In the genomic region with DNA sequence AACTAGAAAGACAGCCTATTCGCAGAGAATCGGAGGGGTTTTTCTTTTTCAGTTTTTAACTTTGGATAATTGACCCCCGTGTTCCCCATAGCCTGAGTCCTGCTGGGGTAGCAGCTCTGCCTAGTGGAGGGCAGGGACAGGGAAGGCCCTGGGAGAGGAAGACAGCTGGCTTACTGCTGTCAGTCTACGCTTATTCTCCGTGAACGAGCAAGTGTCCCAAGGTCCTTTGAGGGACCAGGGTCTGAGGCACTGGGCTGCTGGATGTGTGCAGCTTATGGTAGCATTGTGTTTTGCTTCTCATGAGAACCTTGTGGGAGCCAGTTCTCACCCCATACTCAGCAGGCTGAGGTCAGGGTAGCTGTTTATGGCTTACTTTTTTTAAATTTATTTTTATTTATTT, we compare ENCODE assay signal across 10 cellular contexts. TPM values are rescaled to one million over a fixed set of nuclear protein-coding genes. Genes with fewer than 3 reads are reported as not detected.
A peak's percentile ranks its signal among the peaks of the same experiment; 100 is the strongest.
DNase-seq lines count a peak whose midpoint lies in the region; ATAC-seq, FAIRE-seq and TF ChIP-seq lines count a peak whose summit lies in the region.
"Had no signal": no experiment of that assay in that cellular context is flagged by ENCODE, and none has a peak within 500 bp of the region (broad histone marks: within the 10 kb centered on the region; RNA-seq: fewer than 3 reads in every experiment).

No MANE protein-coding gene starts in this region.

- peaks cover 64% of the 10 kb centered on the region for H3K4me1 ChIP-seq in CD8-positive, alpha-beta T cell (ENCODE audit: insufficient read depth, low read length)
- H3K4me1 ChIP-seq in OCI-LY1 (ENCODE audit: insufficient read depth, low read length, severe bottlenecking) (peaks cover 60% of the 10 kb centered on the region), pancreas (peaks cover 32 to 52% (median 42%) of the 10 kb centered on the region in 3 donors)

- no peak overlapping the region for H2AFZ ChIP-seq in OCI-LY1 (ENCODE audit: low read length)

- WGBS in pancreas, 2 donors, result 16 to 17% methylated on average over 6 of the region's 6 CpGs

- H4K20me1 ChIP-seq in OCI-LY1 (ENCODE audit: insufficient read depth, low read length), result no peaks in the 10 kb centered on the region

- no peak for ATAC-seq in CD8-positive, alpha-beta T cell
- no peak for ATAC-seq in pancreas

- no peak overlapping the region for H3K27ac ChIP-seq in CD8-positive, alpha-beta T cell (ENCODE audit: low read depth, low read length)
- no peak overlapping the region for H3K27ac ChIP-seq in OCI-LY1 (ENCODE audit: low read depth, low read length, poor library complexity, severe bottlenecking)
- peak overlapping the region in 3 of 4 donors; percentile 8 to 57 (median 40) for H3K27ac ChIP-seq in pancreas

- H3K27ac Mint-ChIP-seq in CD8-positive, alpha-beta T cell, result no peak overlapping the region

- H3K4me2 ChIP-seq in OCI-LY1 (ENCODE audit: low read length), result peak overlapping the region; percentile 78

- CTCF ChIA-PET in CD8-positive, alpha-beta T cell (lab: Charles Lee), result interaction anchor here (0.7 to 1.8 kb wide), 3 partner anchors 59 to 481 kb away, joined by 3 to 4 read pairs (median 4); no protein-coding TSS in a partner anchor

- peaks cover 8% of the 10 kb centered on the region for H3K36me3 Mint-ChIP-seq in CD8-positive, alpha-beta T cell

- H3K9ac ChIP-seq in OCI-LY1 (ENCODE audit: low read length), result peak overlapping the region; percentile 35; the same call in 1 of the 2 replicates

- no peaks in the 10 kb centered on the region for H3K27me3 Mint-ChIP-seq in CD8-positive, alpha-beta T cell (ENCODE audit: low read depth)

- in situ Hi-C loops in GM13976 (cut with MboI; ENCODE audit: low sequenced_read_pairs, unreplicated experiment), result no loop called here

- no peaks in the 10 kb centered on the region for H3K36me3 ChIP-seq in CD8-positive, alpha-beta T cell (ENCODE audit: insufficient read depth, low read length)
- peaks cover 16% of the 10 kb centered on the region for H3K36me3 ChIP-seq in OCI-LY1 (ENCODE audit: insufficient read depth, low read length)
- no peaks in the 10 kb centered on the region for H3K36me3 ChIP-seq in pancreas

- no peaks in the 10 kb centered on the region for H3K9me3 ChIP-seq in CD8-positive, alpha-beta T cell (ENCODE audit: low read length)
- H3K9me3 ChIP-seq in OCI-LY1 (ENCODE audit: low read length) (no peaks in the 10 kb centered on the region), pancreas (no peaks in the 10 kb centered on the region)

- POLR2A ChIA-PET in CD8-positive, alpha-beta T cell (lab: Charles Lee), result no interaction called here

- H3K27me3 ChIP-seq in CD8-positive, alpha-beta T cell (ENCODE audit: insufficient read depth, low read length), result no peaks in the 10 kb centered on the region
- H3K27me3 ChIP-seq in OCI-LY1 (ENCODE audit: insufficient read depth, low read length), result no peaks in the 10 kb centered on the region
- H3K27me3 ChIP-seq in pancreas, result no peaks in the 10 kb centered on the region

- no peaks in the 10 kb centered on the region for H3K9me2 ChIP-seq in OCI-LY1 (ENCODE audit: low read depth, low read length)

- no peak for DNase-seq in CD8-positive, alpha-beta T cell
- DNase-seq in choroid plexus epithelial cell (ENCODE audit: low read depth) (no peak), pancreas (no peak), GM13976 (ENCODE audit: low spot score) (no peak), middle frontal gyrus (ENCODE audit: extremely low spot score, low spot score) (no peak), MV-4-11 (lab: John Stamatoyannopoulos, UW) (no peak), amniotic stem cell (lab: John Stamatoyannopoulos, UW) (no peak)
- DNase-seq: hippocampal formation, NCI-H226 had no signal

- H3K4me1 Mint-ChIP-seq in CD8-positive, alpha-beta T cell (ENCODE audit: low read depth), result peaks cover 76% of the 10 kb centered on the region

- H3K79me2 ChIP-seq in OCI-LY1 (ENCODE audit: insufficient read depth, low read length), result no peaks in the 10 kb centered on the region; the same call in 1 of the 2 replicates

- peak overlapping the region; percentile 9 for H3K4me3 ChIP-seq in CD8-positive, alpha-beta T cell (ENCODE audit: low read depth, low read length)
- H3K4me3 ChIP-seq in OCI-LY1 (ENCODE audit: low read depth, low read length, poor library complexity, severe bottlenecking) (peak overlapping the region; percentile 81), choroid plexus epithelial cell (ENCODE audit: low read depth, low read length) (peak overlapping the region; percentile 22), pancreas (peak overlapping the region in 2 of 4 donors; percentile 73 to 83)

- H3K4me3 Mint-ChIP-seq in CD8-positive, alpha-beta T cell, result peak overlapping the region; percentile 81

- TF ChIP-seq CTCF in CD8-positive, alpha-beta T cell (IDR thresholded peaks at IDR 0.05), result no peak
- TF ChIP-seq CTCF in OCI-LY1 (IDR thresholded peaks at IDR 0.05; ENCODE audit: low read length) (no peak), choroid plexus epithelial cell (conservative IDR thresholded peaks at IDR 0.05; ENCODE audit: low read depth, low read length) (no peak), pancreas (IDR thresholded peaks at IDR 0.05) (no peak), GM13976 (IDR thresholded peaks at IDR 0.05; ENCODE audit: borderline replicate concordance, control extremely low read depth, extremely low read depth, insufficient read depth, missing control alignments) (no peak)

- H3K9me3 Mint-ChIP-seq in CD8-positive, alpha-beta T cell, result no peaks in the 10 kb centered on the region

- H3F3A ChIP-seq in OCI-LY1 (ENCODE audit: insufficient read depth, low read length), result no peaks in the 10 kb centered on the region

- intact Hi-C loops in CD8-positive, alpha-beta T cell (cut with DNase I, micrococcal nuclease), result loop anchor here in 1 of 2 experiments (10.0 kb wide), 1 partner anchor 397 kb away; a partner anchor contains a TSS
- intact Hi-C loops in pancreas (cut with DNase I), result loop anchor here in 1 of 3 donors (10.0 kb wide), 1 partner anchor 83 kb away; no protein-coding TSS in a partner anchor

- FAIRE-seq in pancreas (lab: Jason Lieb, UNC), result no peak

RNA-seq across cellular contexts. Expression of a gene that starts 3.0 kb away (rescaled TPM):
- total RNA-seq in CD8-positive, alpha-beta T cell, result 10 to 100 TPM; 13.5 to 13.8 TPM
- total RNA-seq in pancreas, result 10 to 100 TPM; 13.9 to 27.9 (median 17.6) TPM
- 10 to 100 TPM in 1 of 2 donors, 1 to 10 TPM in 1; 5.8 to 11.6 TPM for polyA plus RNA-seq in pancreas

Comparison
In these comparisons a context has a peak if more than half of its experiments do, and no peak if none do; other contexts are left out.
1. H3K27ac ChIP-seq: peak in pancreas (3 of 4); none in CD8-positive, alpha-beta T cell (single experiment) and OCI-LY1 (single experiment).